Comparison of ENCODE assay signal across 1 cellular context in genomic region chr17:35404360-35404759, GRCh38.
TF ChIP-seq lines count a peak whose summit lies in the region.

No MANE protein-coding gene starts in this region.

TF ChIP-seq in HepG2, 621 proteins besides CTCF, POLR2A, EP300 and RAD21:
- no peak for TF ChIP-seq MIER3 (CRISPR knock-in tag; IDR thresholded peaks at IDR 0.05; ENCODE audit: borderline replicate concordance)
- no peak for TF ChIP-seq ZNF720 (CRISPR knock-in tag; IDR thresholded peaks at IDR 0.05)
- no peak for TF ChIP-seq ZNF878 (CRISPR knock-in tag; IDR thresholded peaks at IDR 0.05)
- no peak for TF ChIP-seq NFATC3 (CRISPR knock-in tag; IDR thresholded peaks at IDR 0.05)
- TF ChIP-seq ZBTB26 (CRISPR knock-in tag; IDR thresholded peaks at IDR 0.05; ENCODE audit: borderline replicate concordance) = no peak
- no peak for TF ChIP-seq HCFC1 (IDR thresholded peaks at IDR 0.05; ENCODE audit: low read depth, low read length)
- no peak for TF ChIP-seq ZNF879 (CRISPR knock-in tag; IDR thresholded peaks at IDR 0.05)
- no peak for TF ChIP-seq ZNF253 (CRISPR knock-in tag; IDR thresholded peaks at IDR 0.05; ENCODE audit: borderline replicate concordance)
- TF ChIP-seq SNAPC5 (CRISPR knock-in tag; IDR thresholded peaks at IDR 0.05; ENCODE audit: borderline replicate concordance) = no peak
- no peak for TF ChIP-seq SP1 (IDR thresholded peaks at IDR 0.05)
- no peak for TF ChIP-seq SP1 (CRISPR knock-in tag; IDR thresholded peaks at IDR 0.05)
- no peak for TF ChIP-seq PITX1 (CRISPR knock-in tag; IDR thresholded peaks at IDR 0.05)
- no peak for TF ChIP-seq MAFF (IDR thresholded peaks at IDR 0.05; ENCODE audit: low read depth, low read length)
- TF ChIP-seq ZNF329 (CRISPR knock-in tag; IDR thresholded peaks at IDR 0.05; ENCODE audit: low read depth) = no peak
- no peak for TF ChIP-seq ARNTL (CRISPR knock-in tag; IDR thresholded peaks at IDR 0.05)
- no peak for TF ChIP-seq THAP8 (CRISPR knock-in tag; IDR thresholded peaks at IDR 0.05; ENCODE audit: borderline replicate concordance)
- no peak for TF ChIP-seq NRL (CRISPR knock-in tag; IDR thresholded peaks at IDR 0.05; ENCODE audit: borderline replicate concordance)
TF ChIP-seq in HepG2: peak in this region for 0.
